Comparison of ENCODE assay signal across 8 cellular contexts in genomic region chr14:59321184-59321952, GRCh38.
DNase-seq lines count a peak whose midpoint lies in the region; ATAC-seq and TF ChIP-seq lines count a peak whose summit lies in the region.

No MANE protein-coding gene starts in this region.

- TF ChIP-seq CTCF in RWPE1 (conservative IDR thresholded peaks at IDR 0.05; ENCODE audit: low read depth): no peak
- no peak for TF ChIP-seq CTCF in fibroblast of mammary gland (conservative IDR thresholded peaks at IDR 0.05; ENCODE audit: control insufficient read depth, insufficient read depth, low read depth, low read length)
- TF ChIP-seq CTCF in omental fat pad (IDR thresholded peaks at IDR 0.05): no peak

- POLR2A ChIA-PET in RWPE1 (lab: Yijun Ruan, JAX; ENCODE audit: low non-redundant PET): no interaction called here
- POLR2A ChIA-PET in activated CD4-positive, alpha-beta memory T cell treated with anti-CD3 and anti-CD28 coated beads, Interleukin-2, amount 10 ng/mL, durations not matched to agents 7 days and 5 days (lab: Charles Lee): no interaction called here

- no peaks in the 10 kb centered on the region for H4K20me1 ChIP-seq in BLaER1 treated with 17β-estradiol and CSF1 and Interleukin-3, amounts not matched to agents 10 nM and 100 nM

- DNase-seq in RWPE1 (ENCODE audit: low spot score) (peak; percentile 32), fibroblast of mammary gland (ENCODE audit: low read depth) (peak; percentile 55), omental fat pad (ENCODE audit: low spot score) (no peak), NCI-H2196 (lab: John Stamatoyannopoulos, UW; ENCODE audit: unreplicated experiment) (no peak)
- DNase-seq in activated CD4-positive, alpha-beta T cell treated with anti-CD3 and anti-CD28 coated beads for 1 hour: no peak
- no peak for DNase-seq in activated CD4-positive, alpha-beta memory T cell treated with anti-CD3 and anti-CD28 coated beads, Interleukin-2, amount 10 ng/mL, durations not matched to agents 7 days and 5 days

- peak; percentile 38 for ATAC-seq in omental fat pad (ENCODE audit: low FRiP score)
- no peak for ATAC-seq in GM18867 (IDR thresholded peaks at IDR 0.05; ENCODE audit: unreplicated experiment)

- no peaks in the 10 kb centered on the region for H3K27me3 Mint-ChIP-seq in activated CD4-positive, alpha-beta memory T cell treated with anti-CD3 and anti-CD28 coated beads, Interleukin-2, amount 10 ng/mL, durations not matched to agents 7 days and 5 days

- peak overlapping the region; percentile 29 to 85 (median 69) for H3K4me2 ChIP-seq in BLaER1 treated with 17β-estradiol and CSF1 and Interleukin-3, amounts not matched to agents 10 nM and 100 nM

- no peak overlapping the region for H3K4me3 Mint-ChIP-seq in activated CD4-positive, alpha-beta memory T cell treated with anti-CD3 and anti-CD28 coated beads, Interleukin-2, amount 10 ng/mL, durations not matched to agents 7 days and 5 days

- H3K4me3 ChIP-seq in BLaER1 treated with 17β-estradiol and CSF1 and Interleukin-3, amounts not matched to agents 10 nM and 100 nM: no peak overlapping the region
- H3K4me3 ChIP-seq in fibroblast of mammary gland (ENCODE audit: control insufficient read depth, low read depth, low read length): no peak overlapping the region

- H3K36me3 ChIP-seq in BLaER1 treated with 17β-estradiol and CSF1 and Interleukin-3, amounts not matched to agents 10 nM and 100 nM: peaks cover 0 to 23% (median 10%) of the 10 kb centered on the region in 11 experiments; a peak in 16 of 22 replicates

- peaks cover 12% of the 10 kb centered on the region for H3K4me1 Mint-ChIP-seq in activated CD4-positive, alpha-beta memory T cell treated with anti-CD3 and anti-CD28 coated beads, Interleukin-2, amount 10 ng/mL, durations not matched to agents 7 days and 5 days

- no peaks in the 10 kb centered on the region for H3K27me3 ChIP-seq in BLaER1 treated with 17β-estradiol and CSF1 and Interleukin-3, amounts not matched to agents 10 nM and 100 nM

- CTCF ChIA-PET in RWPE1 (lab: Yijun Ruan, JAX): interaction anchor here (0.6 kb wide), 1 partner anchor 894 kb away, joined by 3 read pairs; the partner anchor contains the start of genes KIAA0586 and TIMM9
- CTCF ChIA-PET in activated CD4-positive, alpha-beta memory T cell treated with anti-CD3 and anti-CD28 coated beads, Interleukin-2, amount 10 ng/mL, durations not matched to agents 7 days and 5 days (lab: Charles Lee): no interaction called here

- peaks cover 2% of the 10 kb centered on the region for H3K36me3 Mint-ChIP-seq in activated CD4-positive, alpha-beta memory T cell treated with anti-CD3 and anti-CD28 coated beads, Interleukin-2, amount 10 ng/mL, durations not matched to agents 7 days and 5 days (ENCODE audit: low read depth)

- peaks cover 32 to 43% (median 39%) of the 10 kb centered on the region in 10 experiments for H3K4me1 ChIP-seq in BLaER1 treated with 17β-estradiol and CSF1 and Interleukin-3, amounts not matched to agents 10 nM and 100 nM

- H3K9me3 Mint-ChIP-seq in activated CD4-positive, alpha-beta memory T cell treated with anti-CD3 and anti-CD28 coated beads, Interleukin-2, amount 10 ng/mL, durations not matched to agents 7 days and 5 days: no peaks in the 10 kb centered on the region

- peak overlapping the region in 9 of 11 experiments; percentile 15 to 65 (median 49); a peak in 14 of 22 replicates for H3K27ac ChIP-seq in BLaER1 treated with 17β-estradiol and CSF1 and Interleukin-3, amounts not matched to agents 10 nM and 100 nM
- H3K27ac ChIP-seq in RWPE1: no peak overlapping the region

- H3K9me3 ChIP-seq in BLaER1 treated with 17β-estradiol and CSF1 and Interleukin-3, amounts not matched to agents 10 nM and 100 nM (replicated peaks in 1 of 11): no peaks in the 10 kb centered on the region

- H3K27ac Mint-ChIP-seq in activated CD4-positive, alpha-beta memory T cell treated with anti-CD3 and anti-CD28 coated beads, Interleukin-2, amount 10 ng/mL, durations not matched to agents 7 days and 5 days: no peak overlapping the region

- H3K9ac ChIP-seq in BLaER1 treated with 17β-estradiol and CSF1 and Interleukin-3, amounts not matched to agents 10 nM and 100 nM: no peak overlapping the region

Comparison
In these comparisons a context has a peak if more than half of its experiments do, and no peak if none do; other contexts are left out.
1. DNase-seq: peak in RWPE1 (single experiment) and fibroblast of mammary gland (single experiment); none in omental fat pad (single experiment), NCI-H2196 (single experiment), activated CD4-positive, alpha-beta T cell treated with anti-CD3 and anti-CD28 coated beads for 1 hour (single experiment) and activated CD4-positive, alpha-beta memory T cell treated with anti-CD3 and anti-CD28 coated beads, Interleukin-2, amount 10 ng/mL, durations not matched to agents 7 days and 5 days (single experiment).